In the genomic region with DNA sequence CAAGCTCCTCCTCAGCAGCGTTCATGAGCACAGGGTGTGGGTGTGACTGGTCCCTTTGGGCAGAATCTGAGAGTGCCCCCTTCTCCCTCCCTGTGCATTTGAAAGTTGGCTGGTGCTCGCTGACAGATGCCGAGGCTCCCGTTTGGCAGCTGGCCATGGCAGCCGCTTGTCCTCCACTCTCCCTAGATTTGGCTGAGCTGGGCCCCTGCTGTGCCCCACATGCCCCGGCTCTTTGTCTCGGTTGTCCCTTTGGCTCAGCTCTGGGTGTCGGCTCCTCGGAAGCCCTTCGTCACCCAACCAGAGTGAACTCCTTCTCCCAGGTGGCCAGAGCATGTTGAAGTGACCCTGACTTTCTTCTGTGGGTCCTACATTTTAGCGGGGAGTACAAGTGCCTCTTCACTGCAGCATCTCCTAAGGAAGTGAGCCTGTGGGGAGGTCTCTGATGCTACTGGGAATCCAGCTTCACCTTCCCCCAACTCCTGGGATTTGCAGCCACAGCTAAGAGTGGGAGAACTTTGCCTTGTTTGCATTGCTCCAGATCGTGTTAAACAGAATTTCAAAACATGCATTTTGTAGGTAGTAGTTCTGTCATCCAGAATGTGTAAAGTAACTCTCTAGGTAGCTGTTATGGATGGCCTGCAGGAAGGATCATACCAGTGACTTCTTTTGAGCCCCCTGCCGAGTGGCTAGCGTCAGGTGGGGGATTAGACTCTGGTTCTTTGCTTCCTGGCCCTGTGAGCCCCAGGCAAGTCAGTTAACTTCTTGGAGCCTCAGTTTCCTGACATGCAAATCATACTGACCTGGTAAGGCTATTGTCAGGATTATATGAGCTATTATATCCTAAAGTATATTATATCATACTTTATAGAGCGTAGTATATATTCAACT, we compare ENCODE assay signal across 1 cellular context.
TF ChIP-seq lines count a peak whose summit lies in the region.

No MANE protein-coding gene starts in this region.

TF ChIP-seq in GM23338, 12 proteins besides CTCF, POLR2A, EP300 and RAD21 (continued from another document):
- TF ChIP-seq, protein P1, sequence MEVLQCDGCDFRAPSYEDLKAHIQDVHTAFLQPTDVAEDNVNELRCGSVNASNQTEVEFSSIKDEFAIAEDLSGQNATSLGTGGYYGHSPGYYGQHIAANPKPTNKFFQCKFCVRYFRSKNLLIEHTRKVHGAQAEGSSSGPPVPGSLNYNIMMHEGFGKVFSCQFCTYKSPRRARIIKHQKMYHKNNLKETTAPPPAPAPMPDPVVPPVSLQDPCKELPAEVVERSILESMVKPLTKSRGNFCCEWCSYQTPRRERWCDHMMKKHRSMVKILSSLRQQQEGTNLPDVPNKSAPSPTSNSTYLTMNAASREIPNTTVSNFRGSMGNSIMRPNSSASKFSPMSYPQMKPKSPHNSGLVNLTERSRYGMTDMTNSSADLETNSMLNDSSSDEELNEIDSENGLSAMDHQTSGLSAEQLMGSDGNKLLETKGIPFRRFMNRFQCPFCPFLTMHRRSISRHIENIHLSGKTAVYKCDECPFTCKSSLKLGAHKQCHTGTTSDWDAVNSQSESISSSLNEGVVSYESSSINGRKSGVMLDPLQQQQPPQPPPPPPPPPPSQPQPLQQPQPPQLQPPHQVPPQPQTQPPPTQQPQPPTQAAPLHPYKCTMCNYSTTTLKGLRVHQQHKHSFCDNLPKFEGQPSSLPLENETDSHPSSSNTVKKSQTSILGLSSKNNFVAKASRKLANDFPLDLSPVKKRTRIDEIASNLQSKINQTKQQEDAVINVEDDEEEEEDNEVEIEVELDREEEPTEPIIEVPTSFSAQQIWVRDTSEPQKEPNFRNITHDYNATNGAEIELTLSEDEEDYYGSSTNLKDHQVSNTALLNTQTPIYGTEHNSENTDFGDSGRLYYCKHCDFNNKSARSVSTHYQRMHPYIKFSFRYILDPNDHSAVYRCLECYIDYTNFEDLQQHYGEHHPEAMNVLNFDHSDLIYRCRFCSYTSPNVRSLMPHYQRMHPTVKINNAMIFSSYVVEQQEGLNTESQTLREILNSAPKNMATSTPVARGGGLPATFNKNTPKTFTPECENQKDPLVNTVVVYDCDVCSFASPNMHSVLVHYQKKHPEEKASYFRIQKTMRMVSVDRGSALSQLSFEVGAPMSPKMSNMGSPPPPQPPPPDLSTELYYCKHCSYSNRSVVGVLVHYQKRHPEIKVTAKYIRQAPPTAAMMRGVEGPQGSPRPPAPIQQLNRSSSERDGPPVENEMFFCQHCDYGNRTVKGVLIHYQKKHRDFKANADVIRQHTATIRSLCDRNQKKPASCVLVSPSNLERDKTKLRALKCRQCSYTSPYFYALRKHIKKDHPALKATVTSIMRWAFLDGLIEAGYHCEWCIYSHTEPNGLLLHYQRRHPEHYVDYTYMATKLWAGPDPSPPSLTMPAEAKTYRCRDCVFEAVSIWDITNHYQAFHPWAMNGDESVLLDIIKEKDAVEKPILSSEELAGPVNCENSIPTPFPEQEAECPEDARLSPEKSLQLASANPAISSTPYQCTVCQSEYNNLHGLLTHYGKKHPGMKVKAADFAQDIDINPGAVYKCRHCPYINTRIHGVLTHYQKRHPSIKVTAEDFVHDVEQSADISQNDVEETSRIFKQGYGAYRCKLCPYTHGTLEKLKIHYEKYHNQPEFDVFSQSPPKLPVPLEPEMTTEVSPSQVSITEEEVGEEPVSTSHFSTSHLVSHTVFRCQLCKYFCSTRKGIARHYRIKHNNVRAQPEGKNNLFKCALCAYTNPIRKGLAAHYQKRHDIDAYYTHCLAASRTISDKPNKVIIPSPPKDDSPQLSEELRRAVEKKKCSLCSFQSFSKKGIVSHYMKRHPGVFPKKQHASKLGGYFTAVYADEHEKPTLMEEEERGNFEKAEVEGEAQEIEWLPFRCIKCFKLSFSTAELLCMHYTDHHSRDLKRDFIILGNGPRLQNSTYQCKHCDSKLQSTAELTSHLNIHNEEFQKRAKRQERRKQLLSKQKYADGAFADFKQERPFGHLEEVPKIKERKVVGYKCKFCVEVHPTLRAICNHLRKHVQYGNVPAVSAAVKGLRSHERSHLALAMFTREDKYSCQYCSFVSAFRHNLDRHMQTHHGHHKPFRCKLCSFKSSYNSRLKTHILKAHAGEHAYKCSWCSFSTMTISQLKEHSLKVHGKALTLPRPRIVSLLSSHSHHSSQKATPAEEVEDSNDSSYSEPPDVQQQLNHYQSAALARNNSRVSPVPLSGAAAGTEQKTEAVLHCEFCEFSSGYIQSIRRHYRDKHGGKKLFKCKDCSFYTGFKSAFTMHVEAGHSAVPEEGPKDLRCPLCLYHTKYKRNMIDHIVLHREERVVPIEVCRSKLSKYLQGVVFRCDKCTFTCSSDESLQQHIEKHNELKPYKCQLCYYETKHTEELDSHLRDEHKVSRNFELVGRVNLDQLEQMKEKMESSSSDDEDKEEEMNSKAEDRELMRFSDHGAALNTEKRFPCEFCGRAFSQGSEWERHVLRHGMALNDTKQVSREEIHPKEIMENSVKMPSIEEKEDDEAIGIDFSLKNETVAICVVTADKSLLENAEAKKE (CRISPR knock-in tag; IDR thresholded peaks at IDR 0.05), result no peak
- TF ChIP-seq ZNF331 (CRISPR knock-in tag; IDR thresholded peaks at IDR 0.05; ENCODE audit: low read depth), result no peak
- TF ChIP-seq, protein P2, sequence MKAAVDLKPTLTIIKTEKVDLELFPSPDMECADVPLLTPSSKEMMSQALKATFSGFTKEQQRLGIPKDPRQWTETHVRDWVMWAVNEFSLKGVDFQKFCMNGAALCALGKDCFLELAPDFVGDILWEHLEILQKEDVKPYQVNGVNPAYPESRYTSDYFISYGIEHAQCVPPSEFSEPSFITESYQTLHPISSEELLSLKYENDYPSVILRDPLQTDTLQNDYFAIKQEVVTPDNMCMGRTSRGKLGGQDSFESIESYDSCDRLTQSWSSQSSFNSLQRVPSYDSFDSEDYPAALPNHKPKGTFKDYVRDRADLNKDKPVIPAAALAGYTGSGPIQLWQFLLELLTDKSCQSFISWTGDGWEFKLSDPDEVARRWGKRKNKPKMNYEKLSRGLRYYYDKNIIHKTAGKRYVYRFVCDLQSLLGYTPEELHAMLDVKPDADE (IDR thresholded peaks at IDR 0.05), result no peak
- TF ChIP-seq POLR2AphosphoS5 (IDR thresholded peaks at IDR 0.05; ENCODE audit: low read depth), result no peak
- TF ChIP-seq, protein P3, sequence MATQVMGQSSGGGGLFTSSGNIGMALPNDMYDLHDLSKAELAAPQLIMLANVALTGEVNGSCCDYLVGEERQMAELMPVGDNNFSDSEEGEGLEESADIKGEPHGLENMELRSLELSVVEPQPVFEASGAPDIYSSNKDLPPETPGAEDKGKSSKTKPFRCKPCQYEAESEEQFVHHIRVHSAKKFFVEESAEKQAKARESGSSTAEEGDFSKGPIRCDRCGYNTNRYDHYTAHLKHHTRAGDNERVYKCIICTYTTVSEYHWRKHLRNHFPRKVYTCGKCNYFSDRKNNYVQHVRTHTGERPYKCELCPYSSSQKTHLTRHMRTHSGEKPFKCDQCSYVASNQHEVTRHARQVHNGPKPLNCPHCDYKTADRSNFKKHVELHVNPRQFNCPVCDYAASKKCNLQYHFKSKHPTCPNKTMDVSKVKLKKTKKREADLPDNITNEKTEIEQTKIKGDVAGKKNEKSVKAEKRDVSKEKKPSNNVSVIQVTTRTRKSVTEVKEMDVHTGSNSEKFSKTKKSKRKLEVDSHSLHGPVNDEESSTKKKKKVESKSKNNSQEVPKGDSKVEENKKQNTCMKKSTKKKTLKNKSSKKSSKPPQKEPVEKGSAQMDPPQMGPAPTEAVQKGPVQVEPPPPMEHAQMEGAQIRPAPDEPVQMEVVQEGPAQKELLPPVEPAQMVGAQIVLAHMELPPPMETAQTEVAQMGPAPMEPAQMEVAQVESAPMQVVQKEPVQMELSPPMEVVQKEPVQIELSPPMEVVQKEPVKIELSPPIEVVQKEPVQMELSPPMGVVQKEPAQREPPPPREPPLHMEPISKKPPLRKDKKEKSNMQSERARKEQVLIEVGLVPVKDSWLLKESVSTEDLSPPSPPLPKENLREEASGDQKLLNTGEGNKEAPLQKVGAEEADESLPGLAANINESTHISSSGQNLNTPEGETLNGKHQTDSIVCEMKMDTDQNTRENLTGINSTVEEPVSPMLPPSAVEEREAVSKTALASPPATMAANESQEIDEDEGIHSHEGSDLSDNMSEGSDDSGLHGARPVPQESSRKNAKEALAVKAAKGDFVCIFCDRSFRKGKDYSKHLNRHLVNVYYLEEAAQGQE (IDR thresholded peaks at IDR 0.05; ENCODE audit: unreplicated experiment), result no peak
TF ChIP-seq in GM23338: peak in this region for 0.
